ENCODE assay signal across 7 cellular contexts in the genomic region with DNA sequence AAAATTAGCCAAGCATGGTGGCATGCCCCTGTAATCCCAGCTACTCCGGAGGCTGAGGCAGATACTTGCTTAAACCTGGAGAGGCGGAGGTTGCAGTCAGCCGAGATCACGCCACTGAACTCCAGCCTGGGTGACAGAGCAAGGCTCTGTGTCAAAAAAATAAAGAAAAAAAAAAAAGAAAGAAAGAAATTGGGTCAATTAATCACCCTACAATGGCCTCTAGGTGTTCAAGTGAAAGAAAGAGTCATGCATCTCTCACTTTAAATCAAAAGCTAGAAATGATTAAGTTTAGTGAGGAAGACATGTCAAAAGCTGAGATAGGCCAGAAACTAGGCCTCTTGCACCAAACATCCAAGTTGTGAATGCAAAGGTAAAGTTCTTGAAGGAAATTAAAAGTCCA.
"Had no signal": no experiment of that assay in that cellular context is flagged by ENCODE, and none has a peak within 500 bp of the region (broad histone marks: within the 10 kb centered on the region; RNA-seq: fewer than 3 reads in every experiment).

No MANE protein-coding gene starts in this region.

- H3K9me3 Mint-ChIP-seq: HFFc6 had no signal

- H3K4me3 Mint-ChIP-seq: HFFc6 had no signal

- H3K27ac Mint-ChIP-seq: HFFc6 had no signal

- ATAC-seq: HCT116, K562 had no signal

- DNase-seq: GM23248, GOT3, H7, HFFc6, IMR-90 had no signal
